ENCODE assay signal across 17 cellular contexts in the genomic region with DNA sequence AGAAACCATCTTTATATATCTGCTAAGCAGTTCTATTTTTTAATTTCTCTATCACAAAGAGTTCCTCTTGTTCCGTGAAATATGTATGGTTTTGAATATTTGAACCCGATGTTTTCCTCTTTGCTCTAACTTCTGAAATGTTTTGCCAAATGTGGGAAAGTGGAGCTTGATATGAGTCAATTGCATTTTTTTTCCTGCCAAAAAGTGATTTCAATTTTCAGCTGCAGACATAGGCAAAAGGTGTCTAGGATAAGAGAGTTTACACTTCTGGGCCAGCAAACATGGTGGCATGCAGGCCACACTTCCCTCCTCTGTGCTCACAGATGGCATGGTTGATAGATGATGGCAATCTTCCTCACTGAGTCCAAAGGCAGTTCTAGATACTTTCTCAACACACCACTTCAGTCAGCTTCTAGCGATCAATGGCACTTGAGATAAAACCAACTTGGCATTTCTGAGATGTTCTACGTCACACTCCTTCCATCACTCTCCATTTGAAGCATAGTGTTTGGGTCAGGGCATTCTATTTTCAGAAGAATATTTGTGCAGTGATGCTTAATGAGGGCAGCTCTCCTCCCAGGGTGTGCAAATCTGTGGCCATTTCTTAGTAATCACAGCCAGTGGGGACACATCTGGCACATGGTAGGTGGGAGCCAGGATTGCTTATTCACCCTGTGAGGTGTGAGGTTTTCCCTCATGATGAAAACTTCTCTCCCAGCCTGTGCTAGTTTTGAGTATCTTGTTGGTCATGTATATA. TPM values are rescaled to one million over a fixed set of nuclear protein-coding genes. Genes with fewer than 3 reads are reported as not detected.
DNase-seq lines count a peak whose midpoint lies in the region; ATAC-seq and TF ChIP-seq lines count a peak whose summit lies in the region.
"Had no signal": no experiment of that assay in that cellular context is flagged by ENCODE, and none has a peak within 500 bp of the region (broad histone marks: within the 10 kb centered on the region; RNA-seq: fewer than 3 reads in every experiment).

No MANE protein-coding gene starts in this region.

- CTCF ChIA-PET in activated naive CD4-positive, alpha-beta T cell treated with anti-CD3 and anti-CD28 coated beads, Interleukin-2, amount 10 ng/mL, durations not matched to agents 7 days and 5 days (lab: Charles Lee): interaction anchor here (0.7 to 1.4 kb wide), 4 partner anchors 10 to 815 kb away, joined by 3 to 7 read pairs (median 3); no protein-coding TSS in a partner anchor
- CTCF ChIA-PET in activated naive CD4-positive, alpha-beta T cell treated with anti-CD3 and anti-CD28 coated beads for 36 hours (lab: Charles Lee): interaction anchor here (0.5 to 1.7 kb wide), 13 partner anchors 9 to 183 kb away, joined by 3 to 7 read pairs (median 4); a partner anchor contains a TSS
- CTCF ChIA-PET in PC-9 (lab: Charles Lee): interaction anchor here (0.5 to 1.0 kb wide), 2 partner anchors 322 to 472 kb away, joined by 3 to 5 read pairs; no protein-coding TSS in a partner anchor

- DNase-seq in activated naive CD4-positive, alpha-beta T cell treated with anti-CD3 and anti-CD28 coated beads, Interleukin-2, amount 10 ng/mL, durations not matched to agents 7 days and 5 days: no peak
- DNase-seq in activated naive CD4-positive, alpha-beta T cell treated with anti-CD3 and anti-CD28 coated beads for 36 hours: no peak
- DNase-seq in PC-9: no peak
- no peak for DNase-seq in lower lobe of right lung
- peak in 1 of 2 donors; percentile 22 for DNase-seq in upper lobe of left lung
- DNase-seq in Karpas-422: no peak
- DNase-seq in stimulated activated CD4-positive, alpha-beta T cell treated with anti-CD3 and anti-CD28 coated beads, Interleukin-12 subunit alpha, Interleukin-12 subunit beta, amount 100 ng/mL, for 4 hours: no peak
- DNase-seq in ovary: no peak
- DNase-seq: NCI-H1436 treated with DMSO at 0.1 percent for 48 hours had no signal

- peaks cover 21% of the 10 kb centered on the region; the same call in 1 of the 2 replicates for H3K27me3 ChIP-seq in PC-9 (ENCODE audit: insufficient read depth, low read depth)
- H3K27me3 ChIP-seq in lower lobe of right lung (ENCODE audit: low read depth): no peaks in the 10 kb centered on the region
- H3K27me3 ChIP-seq in upper lobe of left lung: no peaks in the 10 kb centered on the region
- H3K27me3 ChIP-seq in Karpas-422 (ENCODE audit: low read length): no peaks in the 10 kb centered on the region
- no peaks in the 10 kb centered on the region for H3K27me3 ChIP-seq in ovary
- H3K27me3 ChIP-seq: brain microvascular endothelial cell, sigmoid colon had no signal

- peak in 1 of 4 donors; percentile 57 for TF ChIP-seq EP300 in upper lobe of left lung (IDR thresholded peaks at IDR 0.05)
- TF ChIP-seq EP300 in ovary (IDR thresholded peaks at IDR 0.05): no peak

- peak; percentile 21; the same call in 1 of the 2 replicates for TF ChIP-seq CTCF in PC-9 (conservative IDR thresholded peaks at IDR 0.05)
- no peak for TF ChIP-seq CTCF in lower lobe of right lung (IDR thresholded peaks at IDR 0.05)
- no peak for TF ChIP-seq CTCF in upper lobe of left lung (IDR thresholded peaks at IDR 0.05)
- TF ChIP-seq CTCF in ovary (IDR thresholded peaks at IDR 0.05): no peak

- H2AFZ ChIP-seq in PC-9 (no peak overlapping the region), Karpas-422 (ENCODE audit: low read length) (no peak overlapping the region)

- no peaks in the 10 kb centered on the region for H3K36me3 Mint-ChIP-seq in activated naive CD4-positive, alpha-beta T cell treated with anti-CD3 and anti-CD28 coated beads, Interleukin-2, amount 10 ng/mL, durations not matched to agents 7 days and 5 days
- no peaks in the 10 kb centered on the region for H3K36me3 Mint-ChIP-seq in activated naive CD4-positive, alpha-beta T cell treated with anti-CD3 and anti-CD28 coated beads for 36 hours (ENCODE audit: low read depth)

- no TSS peak for BruUV-seq in PC-9 (replicated peaks; lab: Mats Ljungman, UMichigan)

- ATAC-seq in lower lobe of right lung: peak; percentile 73 to 88
- ATAC-seq in upper lobe of left lung (ENCODE audit: low FRiP score in 2 of 2): peak; percentile 48 to 79

- no peaks in the 10 kb centered on the region for H3K9me2 ChIP-seq in PC-9 (ENCODE audit: insufficient read depth)
- no peaks in the 10 kb centered on the region for H3K9me2 ChIP-seq in Karpas-422 (replicated peaks; ENCODE audit: insufficient read depth, low read length)

- H3K9me3 Mint-ChIP-seq in activated naive CD4-positive, alpha-beta T cell treated with anti-CD3 and anti-CD28 coated beads, Interleukin-2, amount 10 ng/mL, durations not matched to agents 7 days and 5 days: peaks cover 2% of the 10 kb centered on the region
- H3K9me3 Mint-ChIP-seq in activated naive CD4-positive, alpha-beta T cell treated with anti-CD3 and anti-CD28 coated beads for 36 hours: no peaks in the 10 kb centered on the region
- H3K9me3 Mint-ChIP-seq: activated CD4-positive, alpha-beta T cell treated with anti-CD3 and anti-CD28 coated beads, Interleukin-2, amount 10 ng/mL, durations not matched to agents 24 days and 14 days had no signal

- H3K9me3 ChIP-seq in PC-9 (ENCODE audit: insufficient read depth, low read depth): no peaks in the 10 kb centered on the region
- H3K9me3 ChIP-seq in lower lobe of right lung: no peaks in the 10 kb centered on the region
- no peaks in the 10 kb centered on the region for H3K9me3 ChIP-seq in upper lobe of left lung
- no peaks in the 10 kb centered on the region for H3K9me3 ChIP-seq in Karpas-422 (ENCODE audit: low read length)
- no peaks in the 10 kb centered on the region for H3K9me3 ChIP-seq in ovary
- H3K9me3 ChIP-seq: left ventricle myocardium inferior, prostate gland, sigmoid colon had no signal

- H3K4me3 ChIP-seq in PC-9 (no peak overlapping the region), lower lobe of right lung (no peak overlapping the region), upper lobe of left lung (no peak overlapping the region), Karpas-422 (ENCODE audit: low read length) (no peak overlapping the region), ovary (no peak overlapping the region)
- H3K4me3 ChIP-seq: left ventricle myocardium inferior, prostate gland, sigmoid colon had no signal

- H3K27ac ChIP-seq in PC-9 (no peak overlapping the region), lower lobe of right lung (no peak overlapping the region), upper lobe of left lung (peak overlapping the region in 1 of 4 donors; percentile 39), Karpas-422 (ENCODE audit: low read length) (no peak overlapping the region), ovary (no peak overlapping the region)
- H3K27ac ChIP-seq: brain microvascular endothelial cell, epithelial cell of prostate, left ventricle myocardium inferior, prostate gland, sigmoid colon, WERI-Rb-1 had no signal

- no peak for TF ChIP-seq POLR2A in upper lobe of left lung (IDR thresholded peaks at IDR 0.05)
- TF ChIP-seq POLR2A in ovary (IDR thresholded peaks at IDR 0.05): no peak

- no peak overlapping the region for H3K9ac ChIP-seq in Karpas-422 (ENCODE audit: low read length)

- no peak overlapping the region for H3K4me3 Mint-ChIP-seq in activated naive CD4-positive, alpha-beta T cell treated with anti-CD3 and anti-CD28 coated beads, Interleukin-2, amount 10 ng/mL, durations not matched to agents 7 days and 5 days
- H3K4me3 Mint-ChIP-seq in activated naive CD4-positive, alpha-beta T cell treated with anti-CD3 and anti-CD28 coated beads for 36 hours: no peak overlapping the region
- H3K4me3 Mint-ChIP-seq: activated CD4-positive, alpha-beta T cell treated with anti-CD3 and anti-CD28 coated beads, Interleukin-2, amount 10 ng/mL, durations not matched to agents 24 days and 14 days; neural crest cell had no signal

- H3K4me1 ChIP-seq in PC-9 (replicated peaks; ENCODE audit: insufficient read depth) (no peaks in the 10 kb centered on the region), lower lobe of right lung (peaks cover 5% of the 10 kb centered on the region), upper lobe of left lung (peaks cover 0 to 14% (median 5%) of the 10 kb centered on the region in 4 donors), Karpas-422 (ENCODE audit: low read length) (peaks cover 32% of the 10 kb centered on the region), ovary (ENCODE audit: insufficient read depth) (peaks cover 6% of the 10 kb centered on the region)
- H3K4me1 ChIP-seq: left ventricle myocardium inferior, prostate gland had no signal

- H4K20me1 ChIP-seq in PC-9 (ENCODE audit: insufficient read depth) (no peaks in the 10 kb centered on the region), Karpas-422 (ENCODE audit: insufficient read depth, low read depth, low read length) (no peaks in the 10 kb centered on the region)

- H3K4me2 ChIP-seq in PC-9 (no peak overlapping the region), Karpas-422 (ENCODE audit: low read depth, low read length, poor library complexity, severe bottlenecking) (no peak overlapping the region)

- POLR2A ChIA-PET in PC-9 (lab: Charles Lee; ENCODE audit: unreplicated experiment): no interaction called here

- no peaks in the 10 kb centered on the region for H3K36me3 ChIP-seq in PC-9 (ENCODE audit: low read depth)
- no peaks in the 10 kb centered on the region for H3K36me3 ChIP-seq in lower lobe of right lung
- H3K36me3 ChIP-seq in upper lobe of left lung: no peaks in the 10 kb centered on the region
- H3K36me3 ChIP-seq in Karpas-422 (ENCODE audit: insufficient read depth, low read length): no peaks in the 10 kb centered on the region
- no peaks in the 10 kb centered on the region for H3K36me3 ChIP-seq in ovary
- H3K36me3 ChIP-seq: brain microvascular endothelial cell, left ventricle myocardium inferior, prostate gland, sigmoid colon, WERI-Rb-1 had no signal

- H3K4me1 Mint-ChIP-seq in activated naive CD4-positive, alpha-beta T cell treated with anti-CD3 and anti-CD28 coated beads, Interleukin-2, amount 10 ng/mL, durations not matched to agents 7 days and 5 days: peaks cover 2% of the 10 kb centered on the region
- H3K4me1 Mint-ChIP-seq in activated naive CD4-positive, alpha-beta T cell treated with anti-CD3 and anti-CD28 coated beads for 36 hours (ENCODE audit: low read depth): no peaks in the 10 kb centered on the region

- 41 to 47% methylated on average over 4 of the region's 4 CpGs for WGBS in upper lobe of left lung, 2 donors
- 8 to 18% (median 10%) methylated on average over 4 of the region's 4 CpGs for WGBS in ovary, 3 donors

- no peaks in the 10 kb centered on the region for H3F3A ChIP-seq in PC-9 (ENCODE audit: insufficient read depth, low read depth)

- H3K79me2 ChIP-seq in PC-9 (ENCODE audit: low read depth): no peaks in the 10 kb centered on the region
- no peaks in the 10 kb centered on the region for H3K79me2 ChIP-seq in Karpas-422 (ENCODE audit: low read length)

- H3K27ac Mint-ChIP-seq in activated naive CD4-positive, alpha-beta T cell treated with anti-CD3 and anti-CD28 coated beads, Interleukin-2, amount 10 ng/mL, durations not matched to agents 7 days and 5 days: peak overlapping the region; percentile 0
- H3K27ac Mint-ChIP-seq in activated naive CD4-positive, alpha-beta T cell treated with anti-CD3 and anti-CD28 coated beads for 36 hours: no peak overlapping the region
- H3K27ac Mint-ChIP-seq: activated CD4-positive, alpha-beta T cell treated with anti-CD3 and anti-CD28 coated beads, Interleukin-2, amount 10 ng/mL, durations not matched to agents 24 days and 14 days had no signal

- H3K27me3 Mint-ChIP-seq in activated naive CD4-positive, alpha-beta T cell treated with anti-CD3 and anti-CD28 coated beads, Interleukin-2, amount 10 ng/mL, durations not matched to agents 7 days and 5 days: peaks cover 4% of the 10 kb centered on the region
- H3K27me3 Mint-ChIP-seq in activated naive CD4-positive, alpha-beta T cell treated with anti-CD3 and anti-CD28 coated beads for 36 hours (ENCODE audit: low read depth): peaks cover 7% of the 10 kb centered on the region

- intact Hi-C loops in activated naive CD4-positive, alpha-beta T cell treated with anti-CD3 and anti-CD28 coated beads for 36 hours (cut with micrococcal nuclease): loop anchor here (2.0 kb wide), 1 partner anchor 86 kb away; a partner anchor contains a TSS
- intact Hi-C loops in PC-9 (cut with micrococcal nuclease; ENCODE audit: unreplicated experiment): loop anchor here (1.0 kb wide), 1 partner anchor 472 kb away; no protein-coding TSS in a partner anchor
- intact Hi-C loops in lower lobe of right lung (cut with DNase I): no loop called here
- intact Hi-C loops in ovary (cut with DNase I): loop anchor here in 2 of 4 donors (5.0 to 10.0 kb wide), 2 partner anchors 471 to 808 kb away; no protein-coding TSS in a partner anchor

RNA-seq across cellular contexts. Expression of a gene that starts 54.4 kb away (rescaled TPM):
- 10 to 100 TPM; 39.6 to 40.5 TPM for total RNA-seq in activated naive CD4-positive, alpha-beta T cell treated with anti-CD3 and anti-CD28 coated beads for 36 hours
- total RNA-seq in PC-9 (2021): 22.4 and 30.0 TPM in 2 replicates
- total RNA-seq in lower lobe of right lung: 33.4 TPM
- total RNA-seq in upper lobe of left lung: 10 to 100 TPM; 21.3 to 36.7 (median 29.4) TPM
- 27.2 and 52.8 TPM in 2 replicates for total RNA-seq in Karpas-422 (2014; rRNA removed; shearing (Covaris generic); ENCODE audit: low replicate concordance)
- 10 to 100 TPM; 12.2 to 41.7 (median 29.1) TPM for total RNA-seq in ovary
- 10 to 100 TPM; 14.6 to 26.6 TPM for polyA plus RNA-seq in ovary
